Comparison of ENCODE assay signal across 9 cellular contexts in genomic region chr10:1047937-1048336, GRCh38. TPM values are rescaled to one million over a fixed set of nuclear protein-coding genes. Genes with fewer than 3 reads are reported as not detected.
A peak's percentile ranks its signal among the peaks of the same experiment; 100 is the strongest.
DNase-seq lines count a peak whose midpoint lies in the region; ATAC-seq and TF ChIP-seq lines count a peak whose summit lies in the region.
"Had no signal": no experiment of that assay in that cellular context is flagged by ENCODE, and none has a peak within 500 bp of the region (broad histone marks: within the 10 kb centered on the region; RNA-seq: fewer than 3 reads in every experiment).

No MANE protein-coding gene starts in this region.

- CTCF ChIA-PET in AG04450 (lab: Charles Lee), result no interaction called here
- CTCF ChIA-PET in IMR-90 (lab: Yijun Ruan, JAX), result no interaction called here

- ATAC-seq in IMR-90 (ENCODE audit: low read depth), result no peak
- no peak for ATAC-seq in body of pancreas
- ATAC-seq in memory B cell (ENCODE audit: low read depth), result no peak

- H2AK5ac ChIP-seq in IMR-90 (ENCODE audit: low read depth, low read length), result peak overlapping the region; percentile 42; the same call in 1 of the 2 replicates

- peaks cover 11% of the 10 kb centered on the region; the same call in 1 of the 2 replicates for H3K9me1 ChIP-seq in IMR-90 (ENCODE audit: insufficient read depth, low read length)

- H3K56ac ChIP-seq in IMR-90 (ENCODE audit: extremely low read depth, insufficient read depth, low read length), result 0 out of 2 replicates have a peak overlapping the region, but pooled peaks have one; percentile 36

- in situ Hi-C loops in IMR-90 (cut with MboI; ENCODE audit: low sequenced_read_pairs), result no loop called here

- H2AFZ ChIP-seq in IMR-90 (replicated peaks; ENCODE audit: low read length, poor library complexity), result peak overlapping the region; percentile 99

- H2BK120ac ChIP-seq in IMR-90 (ENCODE audit: low read depth, low read length), result no peak overlapping the region

- H3K4me1 ChIP-seq in IMR-90 (ENCODE audit: control insufficient read depth, insufficient read depth, low read length), result peaks cover 5% of the 10 kb centered on the region
- peaks cover 57% of the 10 kb centered on the region for H3K4me1 ChIP-seq in body of pancreas
- peaks cover 49% of the 10 kb centered on the region for H3K4me1 ChIP-seq in vagina

- peak overlapping the region; percentile 95 for H3K4me2 ChIP-seq in IMR-90 (ENCODE audit: low read depth, low read length)

- H3K36me3 Mint-ChIP-seq in memory B cell, result peaks cover 7% of the 10 kb centered on the region

- H3K4me3 Mint-ChIP-seq in memory B cell, result peak overlapping the region; percentile 95

- H3K27me3 Mint-ChIP-seq in memory B cell, result no peaks in the 10 kb centered on the region

- TF ChIP-seq POLR2A in IMR-90 (IDR thresholded peaks at IDR 0.05; ENCODE audit: low read depth, low read length) (no peak), body of pancreas (IDR thresholded peaks at IDR 0.05) (no peak), vagina (IDR thresholded peaks at IDR 0.05) (no peak)

- peaks cover 1% of the 10 kb centered on the region for H3K9me3 Mint-ChIP-seq in memory B cell

- H3K9me3 ChIP-seq in AG04450 (ENCODE audit: control insufficient read depth, insufficient read depth, low read length), result no peaks in the 10 kb centered on the region
- no peaks in the 10 kb centered on the region for H3K9me3 ChIP-seq in IMR-90 (ENCODE audit: control insufficient read depth, insufficient read depth, low read length)
- H3K9me3 ChIP-seq in body of pancreas, result no peaks in the 10 kb centered on the region
- no peaks in the 10 kb centered on the region for H3K9me3 ChIP-seq in vagina

- peaks cover 28 to 76% of the 10 kb centered on the region in 2 experiments for H3K79me1 ChIP-seq in IMR-90 (ENCODE audit: low read depth in 1 of 2, low read length in 2 of 2)

- peak overlapping the region; percentile 98 for H3K27ac Mint-ChIP-seq in memory B cell

- no peak for TF ChIP-seq RAD21 in IMR-90 (IDR thresholded peaks at IDR 0.05; ENCODE audit: low read length)

- H3K18ac ChIP-seq in IMR-90 (ENCODE audit: low read depth, low read length), result no peak overlapping the region

- peak overlapping the region in 1 of 2 experiments; percentile 20; a peak in 1 of 4 replicates for H4K8ac ChIP-seq in IMR-90 (ENCODE audit: low read depth in 2 of 2, low read length in 2 of 2)

- no peak for TF ChIP-seq CTCF in AG04450 (IDR thresholded peaks at IDR 0.05; ENCODE audit: low read depth, low read length)
- TF ChIP-seq CTCF in IMR-90 (conservative IDR thresholded peaks at IDR 0.05; ENCODE audit: low read depth, low read length), result no peak
- TF ChIP-seq CTCF in body of pancreas (IDR thresholded peaks at IDR 0.05), result no peak
- TF ChIP-seq CTCF in vagina (IDR thresholded peaks at IDR 0.05), result no peak

- dilution Hi-C loops in IMR-90 (cut with HindIII; ENCODE audit: low sequenced_read_pairs, unreplicated experiment), result no loop called here

- BruUV-seq in IMR-90 (replicated peaks; lab: Mats Ljungman, UMichigan), result no TSS peak

- WGBS in IMR-90 (ENCODE audit: extremely low coverage in 2 of 2, insufficient read length in 1 of 2), 2 experiments, result no CpG with 5 or more reads among the region's 15 CpGs
- WGBS in body of pancreas, 2 donors, result 3 to 4% methylated on average over 14 to 15 of the region's 15 CpGs

- H4K5ac ChIP-seq in IMR-90 (ENCODE audit: low read depth, low read length), result no peak overlapping the region

- POLR2A ChIA-PET in AG04450 (lab: Yijun Ruan, JAX) (interaction anchor here (2.0 kb wide), 1 partner anchor 12 kb away, joined by 10 read pairs; no protein-coding TSS in a partner anchor), IMR-90 (lab: Charles Lee; ENCODE audit: unreplicated experiment) (interaction anchor here (0.5 kb wide), 1 partner anchor 115 kb away, joined by 3 read pairs; no protein-coding TSS in a partner anchor)

- peak overlapping the region; percentile 97 for H2AK9ac ChIP-seq in IMR-90 (replicated peaks; ENCODE audit: low read depth, low read length, poor library complexity)

- peak overlapping the region; percentile 88; the same call in 1 of the 2 replicates for H3K14ac ChIP-seq in IMR-90 (replicated peaks; ENCODE audit: low read depth, low read length)

- no peak overlapping the region for H2BK15ac ChIP-seq in IMR-90 (ENCODE audit: low read depth, low read length)

- H3K9ac ChIP-seq in IMR-90 (ENCODE audit: low read depth, low read length), result peak overlapping the region; percentile 64

- H2BK20ac ChIP-seq in IMR-90 (ENCODE audit: low read depth, low read length), result no peak overlapping the region

- H3K4ac ChIP-seq in IMR-90 (ENCODE audit: low read depth, low read length), result peak overlapping the region; percentile 80

- DNase-seq in AG04450 (ENCODE audit: low read depth, low spot score) (no peak), IMR-90 (no peak), body of pancreas (peak in 1 of 4 donors; percentile 19), memory B cell (ENCODE audit: low spot score in 2 of 2) (no peak), vagina (ENCODE audit: extremely low spot score in 2 of 2) (no peak), NCI-H526 treated with DMSO at 0.1 percent for 48 hours (lab: John Stamatoyannopoulos, UW) (no peak), KG1 (lab: John Stamatoyannopoulos, UW) (no peak), MV-4-11 (lab: John Stamatoyannopoulos, UW) (no peak)

- H3K27me3 ChIP-seq in AG04450 (ENCODE audit: control insufficient read depth, insufficient read depth, low read length) (no peaks in the 10 kb centered on the region), IMR-90 (ENCODE audit: control insufficient read depth, insufficient read depth, low read length) (no peaks in the 10 kb centered on the region), body of pancreas (no peaks in the 10 kb centered on the region), vagina (no peaks in the 10 kb centered on the region)

- H3K4me3 ChIP-seq in AG04450 (ENCODE audit: low read depth, low read length) (peak overlapping the region; percentile 91), IMR-90 (ENCODE audit: insufficient read depth, low read depth, low read length) (peak overlapping the region; percentile 50), body of pancreas (peak overlapping the region; percentile 41 to 71), vagina (peak overlapping the region; percentile 74)

- H3K36me3 ChIP-seq in IMR-90 (ENCODE audit: control insufficient read depth, insufficient read depth, low read length) (peaks cover 5% of the 10 kb centered on the region), body of pancreas (replicated peaks in 1 of 2; ENCODE audit: insufficient read depth in 1 of 2, low read depth in 2 of 2) (no peaks in the 10 kb centered on the region), vagina (peaks cover 0 to 8% of the 10 kb centered on the region in 2 donors)

- H3K27ac ChIP-seq in AG04450 (ENCODE audit: low read depth, low read length), result peak overlapping the region; percentile 100
- H3K27ac ChIP-seq in IMR-90 (ENCODE audit: insufficient read depth, low read length), result peak overlapping the region; percentile 22; the same call in 1 of the 2 replicates
- H3K27ac ChIP-seq in body of pancreas, result peak overlapping the region; percentile 96 to 100 (median 99)
- peak overlapping the region; percentile 100 for H3K27ac ChIP-seq in vagina

- peaks cover 35% of the 10 kb centered on the region for H4K20me1 ChIP-seq in IMR-90 (ENCODE audit: insufficient read depth, low read length)

- H3K4me1 Mint-ChIP-seq in memory B cell, result peaks cover 38% of the 10 kb centered on the region

- H2BK5ac ChIP-seq in IMR-90 (ENCODE audit: low read depth, low read length, poor library complexity, severe bottlenecking), result peak overlapping the region; percentile 27

- H4K91ac ChIP-seq in IMR-90 (ENCODE audit: insufficient read depth, low read depth, low read length), result no peak overlapping the region

- H3K23ac ChIP-seq in IMR-90 (ENCODE audit: low read depth, low read length), result peak overlapping the region; percentile 99

- intact Hi-C loops in IMR-90 (cut with micrococcal nuclease) (no loop called here), body of pancreas (cut with DNase I) (no loop called here), vagina (cut with DNase I) (loop anchor here (5.0 kb wide), 1 partner anchor 61 kb away; the partner anchor contains the start of gene GTPBP4)

TF ChIP-seq in IMR-90, 13 proteins besides CTCF, POLR2A, EP300 and RAD21 (continues in another document):
- no peak for TF ChIP-seq RCOR1 (IDR thresholded peaks at IDR 0.05; ENCODE audit: insufficient replicate concordance, low read length)
- no peak for TF ChIP-seq MAZ (IDR thresholded peaks at IDR 0.05; ENCODE audit: borderline replicate concordance, low read depth, low read length)
- TF ChIP-seq RFX5 (IDR thresholded peaks at IDR 0.05; ENCODE audit: low read depth, low read length), result no peak
- TF ChIP-seq MAFK (IDR thresholded peaks at IDR 0.05; ENCODE audit: low read depth, low read length), result no peak
- TF ChIP-seq NFE2L2 (IDR thresholded peaks at IDR 0.05; ENCODE audit: low read depth, low read length), result no peak
- no peak for TF ChIP-seq CEBPB (IDR thresholded peaks at IDR 0.05; ENCODE audit: low read depth, low read length)

RNA-seq across cellular contexts. Expression of gene IDI1, which starts 1.0 kb away (rescaled TPM):
- polyA plus RNA-seq in AG04450 (2011; rRNA removed) (29.4 and 37.6 TPM in 2 replicates), IMR-90 (2012; rRNA removed) (23.9 and 27.3 TPM in 2 replicates)
- 11.1 and 13.0 TPM in 2 replicates for polyA minus RNA-seq in AG04450 (2011; rRNA and poly(A)+ RNA removed)
- total RNA-seq in IMR-90 (2012; rRNA removed) (27.4 and 45.8 TPM in 2 replicates), body of pancreas (10 to 100 TPM; 15.6 to 20.4 TPM), vagina (50.3 TPM)
- 4.1 and 6.3 TPM in 2 replicates for polyA plus RNA-seq in IMR-90 (2012; cell fraction: cytosol; rRNA removed)
- polyA plus RNA-seq in IMR-90 (2012; cell fraction: nucleus; rRNA removed; ENCODE audit: low replicate concordance), result 13.7 and 128 TPM in 2 replicates

RNA-seq across cellular contexts. Expression of gene WDR37, which starts 8.2 kb away (rescaled TPM):
- polyA plus RNA-seq in AG04450 (2011; rRNA removed) (15.0 and 16.0 TPM in 2 replicates), IMR-90 (2012; rRNA removed) (14.0 and 14.5 TPM in 2 replicates)
- polyA minus RNA-seq in AG04450 (2011; rRNA and poly(A)+ RNA removed), result 31.3 and 51.6 TPM in 2 replicates
- total RNA-seq in IMR-90 (2012; rRNA removed) (12.7 and 16.4 TPM in 2 replicates), body of pancreas (10 to 100 TPM in 1 of 2 donors, 1 to 10 TPM in 1; 9.9 to 14.3 TPM), vagina (16.9 TPM)
- 9.0 and 12.3 TPM in 2 replicates for polyA plus RNA-seq in IMR-90 (2012; cell fraction: cytosol; rRNA removed)
- polyA plus RNA-seq in IMR-90 (2012; cell fraction: nucleus; rRNA removed; ENCODE audit: low replicate concordance), result 26.3 and 32.3 TPM in 2 replicates

RNA-seq across cellular contexts. Expression of gene IDI2, which starts 22.3 kb away (rescaled TPM):
- polyA plus RNA-seq in AG04450 (2011; rRNA removed) (not detected in 2 replicates), IMR-90 (2012; rRNA removed) (not detected in 2 replicates)
- not detected in 2 replicates for polyA minus RNA-seq in AG04450 (2011; rRNA and poly(A)+ RNA removed)
- total RNA-seq in IMR-90 (2012; rRNA removed) (not detected in 2 replicates), body of pancreas (not detected), vagina (not detected)
- polyA plus RNA-seq in IMR-90 (2012; cell fraction: cytosol; rRNA removed), result not detected in 2 replicates
- not detected in 2 replicates for polyA plus RNA-seq in IMR-90 (2012; cell fraction: nucleus; rRNA removed; ENCODE audit: low replicate concordance)
- total RNA-seq: renal cortical epithelial cell had no signal

RNA-seq across cellular contexts. Expression of gene GTPBP4, which starts 59.7 kb away (rescaled TPM):
- 33.4 and 34.9 TPM in 2 replicates for polyA plus RNA-seq in AG04450 (2011; rRNA removed)
- polyA minus RNA-seq in AG04450 (2011; rRNA and poly(A)+ RNA removed), result 26.9 and 27.4 TPM in 2 replicates
- 46.2 and 71.7 TPM in 2 replicates for total RNA-seq in IMR-90 (2012; rRNA removed)
- polyA plus RNA-seq in IMR-90 (2012; rRNA removed), result 43.6 and 48.6 TPM in 2 replicates
- 5.5 and 7.8 TPM in 2 replicates for polyA plus RNA-seq in IMR-90 (2012; cell fraction: cytosol; rRNA removed)
- polyA plus RNA-seq in IMR-90 (2012; cell fraction: nucleus; rRNA removed; ENCODE audit: low replicate concordance), result 22.2 and 87.5 TPM in 2 replicates
- 10 to 100 TPM in 1 of 2 donors, 1 to 10 TPM in 1; 8.3 to 20.4 TPM for total RNA-seq in body of pancreas
- total RNA-seq in vagina, result 24.8 TPM

Comparison
In these comparisons a context has a peak if more than half of its experiments do, and no peak if none do; other contexts are left out.
1. H3K27ac ChIP-seq: peak in every context shown above with its lines; median percentile 100 in AG04450; 100 in vagina; 99 in body of pancreas; 22 in IMR-90.